ENCODE assay signal across 8 cellular contexts in genomic region chr17:81346090-81346907, GRCh38. TPM values are rescaled to one million over a fixed set of nuclear protein-coding genes. Genes with fewer than 3 reads are reported as not detected.
DNase-seq lines count a peak whose midpoint lies in the region; ATAC-seq and TF ChIP-seq lines count a peak whose summit lies in the region.

No MANE protein-coding gene starts in this region.

- H3K27ac ChIP-seq in vagina: peak overlapping the region; percentile 75

- peak in 1 of 2 donors; percentile 74 for TF ChIP-seq POLR2A in vagina (IDR thresholded peaks at IDR 0.05)

- peaks cover 48% of the 10 kb centered on the region for H3K4me1 ChIP-seq in vagina

- intact Hi-C loops in vagina (cut with DNase I): loop anchor here (2.0 kb wide), 1 partner anchor 135 kb away; no protein-coding TSS in a partner anchor

- peak; percentile 77 for ATAC-seq in HG02884 (IDR thresholded peaks at IDR 0.05; ENCODE audit: unreplicated experiment)

- DNase-seq in NCI-H1930 (lab: John Stamatoyannopoulos, UW): peak; percentile 98 to 99
- DNase-seq in T-helper 9 cell: peak; percentile 89
- DNase-seq in astrocyte of the cerebellum (ENCODE audit: low read depth): peak; percentile 90
- peak; percentile 99 for DNase-seq in hepatic stellate cell (ENCODE audit: low spot score)
- DNase-seq in renal cortical epithelial cell (ENCODE audit: low read depth): peak; percentile 72
- DNase-seq in vagina (ENCODE audit: extremely low spot score in 2 of 2): peak in 1 of 2 donors; percentile 98

- in situ Hi-C loops in astrocyte of the cerebellum (cut with HindIII; ENCODE audit: low sequenced_read_pairs): no loop called here

- H3K9me3 ChIP-seq in vagina: no peaks in the 10 kb centered on the region

- H3K4me3 ChIP-seq in GM12875 (ENCODE audit: low read depth, low read length): peak overlapping the region; percentile 76
- H3K4me3 ChIP-seq in astrocyte of the cerebellum (ENCODE audit: low read depth, low read length): peak overlapping the region; percentile 96
- H3K4me3 ChIP-seq in vagina: peak overlapping the region; percentile 74 to 78

- H3K27me3 ChIP-seq in vagina: no peaks in the 10 kb centered on the region

- TF ChIP-seq CTCF in GM12875 (IDR thresholded peaks at IDR 0.05; ENCODE audit: borderline replicate concordance, insufficient read depth, low read depth, low read length) (no peak), astrocyte of the cerebellum (IDR thresholded peaks at IDR 0.05; ENCODE audit: low read depth, low read length, missing control alignments) (no peak), vagina (IDR thresholded peaks at IDR 0.05) (no peak)

- H3K36me3 ChIP-seq in vagina: no peaks in the 10 kb centered on the region

RNA-seq across cellular contexts. Expression of gene BAHCC1, which starts 49.0 kb away (rescaled TPM):
- 0.69 and 13.2 TPM in 2 replicates for total RNA-seq in renal cortical epithelial cell
- total RNA-seq in vagina: 9.1 TPM

RNA-seq across cellular contexts. Expression of gene SLC38A10, which starts 51.2 kb away (rescaled TPM):
- 77.3 and 127 TPM in 2 replicates for total RNA-seq in renal cortical epithelial cell
- total RNA-seq in vagina: 67.5 TPM
